In genomic region chr2:218959141-218959731, GRCh38 we compare ENCODE assay signal across 1 cellular context.
TF ChIP-seq lines count a peak whose summit lies in the region.

Gene CDK5R2, plus strand, starts transcription at chr2:218959666. Its CDS starts 155 bp downstream, at chr2:218959821.

TF ChIP-seq in HCT116, 20 proteins besides CTCF, POLR2A, EP300 and RAD21 (continued from another document):
- TF ChIP-seq REST (IDR thresholded peaks at IDR 0.05; ENCODE audit: low read depth) (no peak), ZNF274 (IDR thresholded peaks at IDR 0.05; ENCODE audit: low read depth, low read length) (no peak), FOSL1 (IDR thresholded peaks at IDR 0.05; ENCODE audit: low read depth) (no peak), EGR1 (IDR thresholded peaks at IDR 0.05; ENCODE audit: low read depth) (no peak), SP1 (IDR thresholded peaks at IDR 0.05; ENCODE audit: low read depth) (peak; percentile 85), TCF7L2 (IDR thresholded peaks at IDR 0.05; ENCODE audit: borderline replicate concordance, extremely low read depth, insufficient read depth, insufficient read length) (peak; percentile 35), EZH2phosphoT487 (IDR thresholded peaks at IDR 0.05; ENCODE audit: borderline replicate concordance) (no peak)
